ENCODE assay signal across 20 cellular contexts in genomic region chr12:131258396-131258795, GRCh38.
A peak's percentile ranks its signal among the peaks of the same experiment; 100 is the strongest.
DNase-seq lines count a peak whose midpoint lies in the region; ATAC-seq and TF ChIP-seq lines count a peak whose summit lies in the region.
"Had no signal": no experiment of that assay in that cellular context is flagged by ENCODE, and none has a peak within 500 bp of the region (broad histone marks: within the 10 kb centered on the region; RNA-seq: fewer than 3 reads in every experiment).

No MANE protein-coding gene starts in this region.

- H3K4me3 ChIP-seq in upper lobe of right lung, result no peak overlapping the region
- H3K4me3 ChIP-seq: A549, BLaER1, GM23338 had no signal

- intact Hi-C loops in upper lobe of right lung (cut with DNase I), result no loop called here

- H3K27ac ChIP-seq in upper lobe of right lung, result no peak overlapping the region
- H3K27ac ChIP-seq: 22Rv1, BLaER1, HL-60 had no signal

- peaks cover 6% of the 10 kb centered on the region for H3K36me3 Mint-ChIP-seq in endothelial cell (ENCODE audit: low read depth, unreplicated experiment)
- H3K36me3 Mint-ChIP-seq: CD14-positive monocyte; CD4-positive, alpha-beta memory T cell had no signal

- no peaks in the 10 kb centered on the region for H3K4me1 Mint-ChIP-seq in endothelial cell (ENCODE audit: unreplicated experiment)
- H3K4me1 Mint-ChIP-seq: CD14-positive monocyte; CD4-positive, alpha-beta memory T cell; GM23338 had no signal

- TF ChIP-seq CTCF in endothelial cell (IDR thresholded peaks at IDR 0.05; ENCODE audit: unreplicated experiment), result no peak
- TF ChIP-seq CTCF in upper lobe of right lung (IDR thresholded peaks at IDR 0.05), result no peak

- no peaks in the 10 kb centered on the region for H3K27me3 ChIP-seq in upper lobe of right lung
- H3K27me3 ChIP-seq: BLaER1 had no signal

- no peaks in the 10 kb centered on the region for H3K4me1 ChIP-seq in upper lobe of right lung
- H3K4me1 ChIP-seq: A549, BLaER1 had no signal

- no peaks in the 10 kb centered on the region for H3K36me3 ChIP-seq in upper lobe of right lung
- H3K36me3 ChIP-seq: BLaER1 had no signal

- no peak overlapping the region for H3K4me3 Mint-ChIP-seq in endothelial cell (ENCODE audit: unreplicated experiment)
- H3K4me3 Mint-ChIP-seq: CD4-positive, alpha-beta memory T cell; GM23338 had no signal

- H3K27me3 Mint-ChIP-seq in endothelial cell (ENCODE audit: unreplicated experiment), result peaks cover 17% of the 10 kb centered on the region

- no peaks in the 10 kb centered on the region for H3K9me3 Mint-ChIP-seq in endothelial cell (ENCODE audit: unreplicated experiment)

- DNase-seq in DMS 273 (lab: John Stamatoyannopoulos, UW; ENCODE audit: unreplicated experiment) (peak; percentile 18), DMS 273 treated with DMSO at 0.1 percent for 48 hours (lab: John Stamatoyannopoulos, UW) (no peak), NCI-H2171 (lab: John Stamatoyannopoulos, UW) (peak; percentile 75), cerebellar cortex (ENCODE audit: low spot score) (peak; percentile 42), middle frontal gyrus (ENCODE audit: extremely low spot score, low spot score) (peak; percentile 36), endothelial cell (ENCODE audit: low spot score) (no peak), upper lobe of right lung (no peak)
- DNase-seq: AML-193; CD4-positive, alpha-beta memory T cell; DMS53; DND-41; EL; HCEC 1CT had no signal

- ATAC-seq in GM21381 (IDR thresholded peaks at IDR 0.05; ENCODE audit: unreplicated experiment) (no peak), upper lobe of right lung (no peak)
- ATAC-seq: A549, GM23338 had no signal

- H3K27ac Mint-ChIP-seq in endothelial cell (ENCODE audit: unreplicated experiment), result no peak overlapping the region
- H3K27ac Mint-ChIP-seq: CD14-positive monocyte; CD4-positive, alpha-beta memory T cell; GM23338 had no signal

- H3K9me3 ChIP-seq in upper lobe of right lung, result no peaks in the 10 kb centered on the region

Comparison
In these comparisons a context has a peak if more than half of its experiments do, and no peak if none do; other contexts are left out.
1. DNase-seq: peak in DMS 273 (single experiment), NCI-H2171 (single experiment), cerebellar cortex (single experiment) and middle frontal gyrus (single experiment); none in DMS 273 treated with DMSO at 0.1 percent for 48 hours (single experiment), endothelial cell (single experiment) and upper lobe of right lung (single experiment).